In the genomic region with DNA sequence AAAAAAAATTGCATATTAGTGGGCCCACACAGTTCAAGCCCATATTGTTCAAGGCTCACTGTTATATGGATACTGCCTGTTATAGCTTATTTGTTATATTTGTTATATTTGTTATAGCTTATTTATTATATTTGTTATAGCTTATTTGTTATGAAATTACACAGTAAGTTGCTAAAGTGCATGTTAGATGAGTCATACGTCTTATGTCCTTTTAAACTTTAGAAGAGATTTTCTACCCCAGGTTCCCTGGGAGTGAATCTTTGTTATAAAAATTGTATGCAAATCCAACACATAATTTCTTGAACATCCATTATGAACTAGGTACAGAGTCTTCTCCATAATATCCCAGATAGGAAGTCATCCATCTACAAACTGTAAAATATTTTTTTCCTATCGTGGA, we compare ENCODE assay signal across 25 cellular contexts. TPM values are rescaled to one million over a fixed set of nuclear protein-coding genes. Genes with fewer than 3 reads are reported as not detected.
DNase-seq lines count a peak whose midpoint lies in the region; ATAC-seq, FAIRE-seq and TF ChIP-seq lines count a peak whose summit lies in the region.
"Had no signal": no experiment of that assay in that cellular context is flagged by ENCODE, and none has a peak within 500 bp of the region (broad histone marks: within the 10 kb centered on the region; RNA-seq: fewer than 3 reads in every experiment).

No MANE protein-coding gene starts in this region.

- H3K36me3 ChIP-seq in HepG2 (replicated peaks in 1 of 2; ENCODE audit: control insufficient read depth in 1 of 2, insufficient read depth in 2 of 2, low read length in 2 of 2), result peaks cover 0 to 33% of the 10 kb centered on the region in 2 experiments; a peak in 3 of 5 replicates
- H3K36me3 ChIP-seq in right lobe of liver, result peaks cover 0 to 4% (median 2%) of the 10 kb centered on the region in 4 donors
- peaks cover 0 to 37% of the 10 kb centered on the region in 2 donors for H3K36me3 ChIP-seq in muscle layer of duodenum (ENCODE audit: control insufficient read depth in 1 of 2, insufficient read depth in 2 of 2, low read length in 2 of 2)

- POLR2A ChIA-PET in HepG2 (lab: Yijun Ruan, JAX), result no interaction called here

- no peak overlapping the region for H3K4me2 ChIP-seq in HepG2 (ENCODE audit: low read depth, low read length)
- H3K4me2 ChIP-seq: BLaER1 treated with 17β-estradiol and CSF1 and Interleukin-3, amounts not matched to agents 10 nM and 100 nM had no signal

- FAIRE-seq in HepG2 (lab: Jason Lieb, UNC), result no peak
- FAIRE-seq: H1, pancreas, RCC 7860 had no signal

- ATAC-seq in HepG2 (no peak), right lobe of liver (no peak), GM18498 (IDR thresholded peaks at IDR 0.05; ENCODE audit: unreplicated experiment) (no peak)
- ATAC-seq: left ventricle myocardium superior had no signal

- TF ChIP-seq EP300 in HepG2 (IDR thresholded peaks at IDR 0.05; ENCODE audit: low read depth in 2 of 2, low read length in 2 of 2) (no peak), HepG2 (CRISPR knock-in tag; IDR thresholded peaks at IDR 0.05; ENCODE audit: borderline replicate concordance) (no peak)

- intact Hi-C loops in HepG2 (cut with micrococcal nuclease; ENCODE audit: unreplicated experiment) (loop anchor here (5.0 kb wide), 2 partner anchors 310 to 350 kb away; no protein-coding TSS in a partner anchor), right lobe of liver (cut with DNase I) (loop anchor here in 1 of 2 donors (10.0 kb wide), 1 partner anchor 92 kb away; the partner anchor contains the start of gene ARMC9)

- TF ChIP-seq CTCF in HepG2 (CRISPR knock-in tag; IDR thresholded peaks at IDR 0.05) (no peak), right lobe of liver (IDR thresholded peaks at IDR 0.05) (no peak), choroid plexus epithelial cell (conservative IDR thresholded peaks at IDR 0.05; ENCODE audit: low read depth, low read length) (no peak)

- H3K9me3 ChIP-seq in HepG2 (ENCODE audit: low read length) (no peaks in the 10 kb centered on the region), right lobe of liver (no peaks in the 10 kb centered on the region), muscle layer of duodenum (ENCODE audit: control insufficient read depth in 1 of 2, low read length in 2 of 2) (peaks cover 5 to 12% of the 10 kb centered on the region in 2 donors)
- H3K9me3 ChIP-seq: pancreas had no signal

- H3K9ac ChIP-seq in HepG2 (ENCODE audit: insufficient read depth, low read depth, low read length), result no peak overlapping the region

- DNase-seq in HepG2 (ENCODE audit: low spot score) (no peak), right lobe of liver (no peak), choroid plexus epithelial cell (ENCODE audit: low read depth) (peak; percentile 64), cerebellar nuclear complex (lab: John Stamatoyannopoulos, UW) (no peak), KG1 (lab: John Stamatoyannopoulos, UW) (no peak), NCI-H1436 (lab: John Stamatoyannopoulos, UW) (no peak)
- DNase-seq: activated CD4-positive, alpha-beta T cell treated with anti-CD3 and anti-CD28 coated beads for 48 hours; activated CD8-positive, alpha-beta memory T cell treated with anti-CD3 and anti-CD28 coated beads, Interleukin-2, amount 50 U/mL, for 4 hours; activated gamma-delta T cell treated with Interleukin-2 at 50 U/mL for 16 hours; anterior cingulate cortex; DMS153; glutamatergic neuron; left ventricle myocardium superior; NCI-H187 treated with DMSO at 0.1 percent for 48 hours; NCI-H345; pancreas; stimulated activated CD8-positive, alpha-beta memory T cell treated with anti-CD3 and anti-CD28 coated beads, Interleukin-4, amount 100 ng/mL, for 48 hours; substantia nigra had no signal

- H2AFZ ChIP-seq in HepG2 (ENCODE audit: low read length), result no peak overlapping the region

- no peak overlapping the region for H3K4me3 ChIP-seq in HepG2 (replicated peaks in 1 of 3; ENCODE audit: insufficient read depth in 1 of 3, low read depth in 2 of 3, low read length in 3 of 3)
- H3K4me3 ChIP-seq in right lobe of liver, result no peak overlapping the region
- H3K4me3 ChIP-seq in choroid plexus epithelial cell (ENCODE audit: low read depth, low read length), result no peak overlapping the region
- H3K4me3 ChIP-seq in muscle layer of duodenum (ENCODE audit: low read depth in 1 of 2, low read length in 2 of 2), result no peak overlapping the region
- H3K4me3 ChIP-seq: BLaER1 treated with 17β-estradiol and CSF1 and Interleukin-3, amounts not matched to agents 10 nM and 100 nM; pancreas; skin epidermis had no signal

- TSS peak; percentile 4 for BruUV-seq in HepG2 (replicated peaks; lab: Mats Ljungman, UMichigan)

- in situ Hi-C loops in HepG2 (cut with HindIII; ENCODE audit: extremely low pct_ligation_motif_present, low pct_unique_long_range_greater_than_20kb), result loop anchor here (10.0 kb wide), 1 partner anchor 312 kb away; no protein-coding TSS in a partner anchor

- H4K20me1 ChIP-seq in HepG2 (ENCODE audit: insufficient read depth, low read length), result no peaks in the 10 kb centered on the region

- H3K4me1 ChIP-seq in HepG2 (ENCODE audit: insufficient read depth, low read length) (peaks cover 23% of the 10 kb centered on the region), right lobe of liver (peaks cover 0 to 8% (median 0%) of the 10 kb centered on the region in 4 donors), muscle layer of duodenum (ENCODE audit: control insufficient read depth in 1 of 2, insufficient read depth in 2 of 2, low read length in 2 of 2) (peaks cover 0 to 12% of the 10 kb centered on the region in 2 donors)
- H3K4me1 ChIP-seq: pancreas had no signal

- CTCF ChIA-PET in HepG2 (lab: Yijun Ruan, JAX; ENCODE audit: low intra/inter-chr PET ratio, low total read pairs), result interaction anchor here (2.5 kb wide), 1 partner anchor 90 kb away, joined by 13 read pairs; no protein-coding TSS in a partner anchor

- H3K27ac ChIP-seq in HepG2 (ENCODE audit: extremely low read length, insufficient read depth, low read length) (no peak overlapping the region), right lobe of liver (no peak overlapping the region), muscle layer of duodenum (ENCODE audit: low read length) (peak overlapping the region; percentile 19)
- H3K27ac ChIP-seq: BLaER1 treated with 17β-estradiol and CSF1 and Interleukin-3, amounts not matched to agents 10 nM and 100 nM; pancreas had no signal

- no peaks in the 10 kb centered on the region for H3K27me3 ChIP-seq in HepG2 (ENCODE audit: control insufficient read depth in 1 of 2, insufficient read depth in 2 of 2, low read length in 2 of 2)
- no peaks in the 10 kb centered on the region for H3K27me3 ChIP-seq in right lobe of liver
- H3K27me3 ChIP-seq in muscle layer of duodenum (ENCODE audit: low read depth, low read length), result no peaks in the 10 kb centered on the region
- H3K27me3 ChIP-seq: BLaER1 treated with 17β-estradiol and CSF1 and Interleukin-3, amounts not matched to agents 10 nM and 100 nM; pancreas had no signal

- TF ChIP-seq POLR2A in HepG2 (IDR thresholded peaks at IDR 0.05; ENCODE audit: insufficient read depth in 1 of 2, low read depth in 2 of 2, low read length in 2 of 2) (no peak), right lobe of liver (IDR thresholded peaks at IDR 0.05) (no peak)

- peaks cover 12% of the 10 kb centered on the region for H3K79me2 ChIP-seq in HepG2 (ENCODE audit: insufficient read depth, low read length)

- TF ChIP-seq RAD21 in HepG2 (CRISPR knock-in tag; IDR thresholded peaks at IDR 0.05), result no peak

- 94% methylated on average over 2 of the region's 2 CpGs for WGBS in HepG2 (ENCODE audit: low lambda C conversion rate)
- WGBS in right lobe of liver (ENCODE audit: insufficient coverage, low coverage, low lambda C conversion rate, missing lambda C conversion rate), result 78% methylated on average over 2 of the region's 2 CpGs

RNA-seq across cellular contexts. Expression of gene HTR2B, which starts 22.1 kb away (rescaled TPM):
- total RNA-seq in HepG2 (2016; rRNA removed; fragmentation: Illumina TruSeq; extraction: Trizol) (not detected in 2 replicates), right lobe of liver (under 1 TPM; 0.09 to 0.99 (median 0.45) TPM)
- total RNA-seq in HepG2 (2016; cell fraction: cytosol; rRNA removed; fragmentation: Illumina TruSeq; extraction: Trizol; ENCODE audit: low read depth), result not detected in 2 replicates
- total RNA-seq in HepG2 (2016; cell fraction: insoluble cytoplasmic fraction; rRNA removed; fragmentation: Illumina TruSeq; extraction: Trizol), result not detected in 2 replicates
- not detected in 2 replicates for total RNA-seq in HepG2 (2016; cell fraction: membrane; rRNA removed; fragmentation: Illumina TruSeq; extraction: Trizol)
- total RNA-seq in HepG2 (2016; cell fraction: nucleus; rRNA removed; fragmentation: Illumina TruSeq; extraction: Trizol), result not detected in 2 replicates
- polyA plus RNA-seq in HepG2 (2011; rRNA removed), result 0.03 and 0.08 TPM in 2 replicates
- polyA plus RNA-seq in HepG2 (2011; cell fraction: cytosol; rRNA removed), result not detected in 2 replicates
- polyA plus RNA-seq in HepG2 (2011; cell fraction: nucleus; rRNA removed), result not detected in 2 replicates
- polyA plus RNA-seq in HepG2 (2012), result not detected in 2 replicates
- polyA plus RNA-seq in HepG2 (2016; cell fraction: cytosol; fragmentation: Illumina TruSeq; extraction: Trizol; ENCODE audit: low read depth), result not detected in 2 replicates
- not detected in 2 replicates for polyA plus RNA-seq in HepG2 (2016; cell fraction: insoluble cytoplasmic fraction; fragmentation: Illumina TruSeq; extraction: Trizol; ENCODE audit: low read depth)
- polyA plus RNA-seq in HepG2 (2016; cell fraction: membrane; fragmentation: Illumina TruSeq; extraction: Trizol; ENCODE audit: low read depth), result not detected in 2 replicates
- not detected in 2 replicates for polyA plus RNA-seq in HepG2 (2016; cell fraction: nucleus; fragmentation: Illumina TruSeq; extraction: Trizol; ENCODE audit: insufficient read depth, low read depth)
- not detected in 2 replicates for polyA minus RNA-seq in HepG2 (2011; rRNA and poly(A)+ RNA removed; ENCODE audit: low replicate concordance)
- polyA minus RNA-seq in HepG2 (2011; cell fraction: cytosol; rRNA and poly(A)+ RNA removed), result not detected in 2 replicates
- polyA minus RNA-seq in HepG2 (2011; cell fraction: nucleus; rRNA and poly(A)+ RNA removed), result not detected in 2 replicates
- total RNA-seq: A172, H1 had no signal
- polyA plus RNA-seq: H1 had no signal

RNA-seq across cellular contexts. Expression of gene PSMD1, which starts 46.1 kb away (rescaled TPM):
- total RNA-seq in HepG2 (2016; rRNA removed; fragmentation: Illumina TruSeq; extraction: Trizol) (191 and 287 TPM in 2 replicates), right lobe of liver (10 to 100 TPM; 46.4 to 62.3 (median 55.5) TPM)
- 27.0 and 34.5 TPM in 2 replicates for total RNA-seq in HepG2 (2016; cell fraction: cytosol; rRNA removed; fragmentation: Illumina TruSeq; extraction: Trizol; ENCODE audit: low read depth)
- total RNA-seq in HepG2 (2016; cell fraction: insoluble cytoplasmic fraction; rRNA removed; fragmentation: Illumina TruSeq; extraction: Trizol), result 192 and 276 TPM in 2 replicates
- total RNA-seq in HepG2 (2016; cell fraction: membrane; rRNA removed; fragmentation: Illumina TruSeq; extraction: Trizol), result 40.7 and 50.7 TPM in 2 replicates
- 131 and 150 TPM in 2 replicates for total RNA-seq in HepG2 (2016; cell fraction: nucleus; rRNA removed; fragmentation: Illumina TruSeq; extraction: Trizol)
- polyA plus RNA-seq in HepG2 (2011; rRNA removed), result 109 and 136 TPM in 2 replicates
- polyA plus RNA-seq in HepG2 (2011; cell fraction: cytosol; rRNA removed), result 70.3 and 97.3 TPM in 2 replicates
- 59.1 and 61.7 TPM in 2 replicates for polyA plus RNA-seq in HepG2 (2011; cell fraction: nucleus; rRNA removed)
- polyA plus RNA-seq in HepG2 (2012), result 63.5 and 69.5 TPM in 2 replicates
- polyA plus RNA-seq in HepG2 (2016; cell fraction: cytosol; fragmentation: Illumina TruSeq; extraction: Trizol; ENCODE audit: low read depth), result 10.9 and 15.6 TPM in 2 replicates
- polyA plus RNA-seq in HepG2 (2016; cell fraction: insoluble cytoplasmic fraction; fragmentation: Illumina TruSeq; extraction: Trizol; ENCODE audit: low read depth), result 202 TPM in 2 replicates
- 21.2 and 25.3 TPM in 2 replicates for polyA plus RNA-seq in HepG2 (2016; cell fraction: membrane; fragmentation: Illumina TruSeq; extraction: Trizol; ENCODE audit: low read depth)
- polyA plus RNA-seq in HepG2 (2016; cell fraction: nucleus; fragmentation: Illumina TruSeq; extraction: Trizol; ENCODE audit: insufficient read depth, low read depth), result 130 and 134 TPM in 2 replicates
- polyA minus RNA-seq in HepG2 (2011; rRNA and poly(A)+ RNA removed; ENCODE audit: low replicate concordance), result 421 and 438 TPM in 2 replicates
- 58.8 and 72.8 TPM in 2 replicates for polyA minus RNA-seq in HepG2 (2011; cell fraction: cytosol; rRNA and poly(A)+ RNA removed)
- 145 and 196 TPM in 2 replicates for polyA minus RNA-seq in HepG2 (2011; cell fraction: nucleus; rRNA and poly(A)+ RNA removed)
